ENCODE assay signal across 8 cellular contexts in genomic region chrX:48470110-48470832, GRCh38. TPM values are rescaled to one million over a fixed set of nuclear protein-coding genes. Genes with fewer than 3 reads are reported as not detected.
DNase-seq lines count a peak whose midpoint lies in the region; ATAC-seq and TF ChIP-seq lines count a peak whose summit lies in the region.
"Had no signal": no experiment of that assay in that cellular context is flagged by ENCODE, and none has a peak within 500 bp of the region (broad histone marks: within the 10 kb centered on the region; RNA-seq: fewer than 3 reads in every experiment).

Gene SLC38A5, minus strand, starts transcription at chrX:48470260. Its CDS starts 2,336 bp downstream, at chrX:48467924.

- TF ChIP-seq POLR2A in stomach (IDR thresholded peaks at IDR 0.05), result no peak
- TF ChIP-seq POLR2A in testis (IDR thresholded peaks at IDR 0.05), result no peak

- no peaks in the 10 kb centered on the region; the same call in 1 of the 2 replicates for H3K27me3 ChIP-seq in HUES48 (ENCODE audit: control insufficient read depth, insufficient read depth, low read length)
- H3K27me3 ChIP-seq in iPS-15b (ENCODE audit: control insufficient read depth, insufficient read depth, low read length), result no peaks in the 10 kb centered on the region
- H3K27me3 ChIP-seq in stomach, result no peaks in the 10 kb centered on the region
- no peaks in the 10 kb centered on the region for H3K27me3 ChIP-seq in testis

- H3K36me3 ChIP-seq in HUES48 (ENCODE audit: control insufficient read depth, insufficient read depth, low read length) (peaks cover 4% of the 10 kb centered on the region; the same call in 1 of the 2 replicates), iPS-15b (ENCODE audit: control insufficient read depth, insufficient read depth, low read length) (no peaks in the 10 kb centered on the region), stomach (no peaks in the 10 kb centered on the region), testis (ENCODE audit: low read depth, missing control alignments) (no peaks in the 10 kb centered on the region)

- H3K4me1 Mint-ChIP-seq in activated T-helper 17 cell treated with anti-CD3 and anti-CD28 coated beads, Interleukin-2, amount 50 U/mL, for 72 hours, result peaks cover 13% of the 10 kb centered on the region

- H3K27ac Mint-ChIP-seq in activated T-helper 17 cell treated with anti-CD3 and anti-CD28 coated beads, Interleukin-2, amount 50 U/mL, for 72 hours, result peak within 1 kb of the TSS; percentile 97

- H3K9ac ChIP-seq in HUES48 (ENCODE audit: low read depth, low read length) (peak within 1 kb of the TSS; percentile 35; the same call in 1 of the 2 replicates), iPS-15b (ENCODE audit: low read depth, low read length) (peak within 1 kb of the TSS; percentile 8)

- no peaks in the 10 kb centered on the region for H3K9me3 Mint-ChIP-seq in activated T-helper 17 cell treated with anti-CD3 and anti-CD28 coated beads, Interleukin-2, amount 50 U/mL, for 72 hours

- H3K4me3 ChIP-seq in HUES48 (ENCODE audit: low read depth, low read length) (peak within 1 kb of the TSS; percentile 70), iPS-15b (ENCODE audit: low read depth, low read length) (peak within 1 kb of the TSS; percentile 67), stomach (peak within 1 kb of the TSS; percentile 12 to 44 (median 32)), testis (no peak within 1 kb of the TSS)

- no peak within 1 kb of the TSS for H3K27ac ChIP-seq in HUES48 (ENCODE audit: low read depth, low read length)
- no peak within 1 kb of the TSS for H3K27ac ChIP-seq in stomach
- H3K27ac ChIP-seq in testis, result no peak within 1 kb of the TSS

- WGBS in stomach, 5 donors, result 72 to 89% (median 87%) methylated on average over 8 to 18 of the region's 18 CpGs
- 83 to 95% methylated on average over 3 to 9 of the region's 18 CpGs for WGBS in testis, 2 donors

- DNase-seq in stomach (no peak), NCI-H2196 (lab: John Stamatoyannopoulos, UW; ENCODE audit: unreplicated experiment) (no peak), testis (no peak)
- no peak for DNase-seq in central memory CD4-positive, alpha-beta T cell
- DNase-seq: NCI-H1092 had no signal

- TF ChIP-seq CTCF in stomach (IDR thresholded peaks at IDR 0.05) (no peak), testis (IDR thresholded peaks at IDR 0.05) (no peak)

- no peak for TF ChIP-seq EP300 in stomach (IDR thresholded peaks at IDR 0.05)

- no peaks in the 10 kb centered on the region for H3K27me3 Mint-ChIP-seq in activated T-helper 17 cell treated with anti-CD3 and anti-CD28 coated beads, Interleukin-2, amount 50 U/mL, for 72 hours

- peaks cover 40% of the 10 kb centered on the region for H3K36me3 Mint-ChIP-seq in activated T-helper 17 cell treated with anti-CD3 and anti-CD28 coated beads, Interleukin-2, amount 50 U/mL, for 72 hours (ENCODE audit: low read depth)

- ATAC-seq in activated T-helper 17 cell treated with anti-CD3 and anti-CD28 coated beads, Interleukin-2, amount 50 U/mL, for 72 hours (replicated peaks), result no peak

- peak within 1 kb of the TSS; percentile 98 for H3K4me3 Mint-ChIP-seq in activated T-helper 17 cell treated with anti-CD3 and anti-CD28 coated beads, Interleukin-2, amount 50 U/mL, for 72 hours

- H3K4me1 ChIP-seq in HUES48 (ENCODE audit: control insufficient read depth, insufficient read depth, low read length), result peaks cover 19% of the 10 kb centered on the region
- H3K4me1 ChIP-seq in iPS-15b (ENCODE audit: control insufficient read depth, insufficient read depth, low read length), result peaks cover 8% of the 10 kb centered on the region
- H3K4me1 ChIP-seq in stomach, result peaks cover 3 to 14% (median 9%) of the 10 kb centered on the region in 4 donors
- peaks cover 7% of the 10 kb centered on the region for H3K4me1 ChIP-seq in testis

- H3K9me3 ChIP-seq in HUES48 (ENCODE audit: control insufficient read depth, insufficient read depth, low read length), result peaks cover 34% of the 10 kb centered on the region; the same call in 1 of the 2 replicates
- H3K9me3 ChIP-seq in iPS-15b (ENCODE audit: control insufficient read depth, insufficient read depth, low read length), result no peaks in the 10 kb centered on the region
- no peaks in the 10 kb centered on the region for H3K9me3 ChIP-seq in stomach
- H3K9me3 ChIP-seq in testis, result no peaks in the 10 kb centered on the region

- intact Hi-C loops in stomach (cut with DNase I; ENCODE audit: low total_unique reads) (no loop called here), testis (cut with DNase I; ENCODE audit: low total_unique reads) (no loop called here)

RNA-seq across cellular contexts. Expression of gene SLC38A5, which starts in this region (rescaled TPM):
- total RNA-seq in activated T-helper 17 cell treated with anti-CD3 and anti-CD28 coated beads, Interleukin-2, amount 50 U/mL, for 72 hours, result 100 to 1,000 TPM; 130 to 170 TPM
- total RNA-seq in stomach, result 10 to 100 TPM in 2 of 5 donors, 1 to 10 TPM in 3; 4.1 to 32.9 (median 6.7) TPM
- polyA plus RNA-seq in stomach, result 10 to 100 TPM; 19.9 to 45.8 (median 21.1) TPM
- 1 to 10 TPM; 2.5 to 4.2 TPM for total RNA-seq in testis
- 3.5 TPM for polyA plus RNA-seq in testis (ENCODE audit: insufficient read depth, low read depth, low replicate concordance)

Comparison
In these comparisons a context has a peak if more than half of its experiments do, and no peak if none do; other contexts are left out.
1. H3K4me3 ChIP-seq: peak in HUES48 (single experiment), iPS-15b (single experiment) and stomach (4 of 4); none in testis (0 of 2).